Comparison of ENCODE assay signal across 23 cellular contexts in the genomic region with DNA sequence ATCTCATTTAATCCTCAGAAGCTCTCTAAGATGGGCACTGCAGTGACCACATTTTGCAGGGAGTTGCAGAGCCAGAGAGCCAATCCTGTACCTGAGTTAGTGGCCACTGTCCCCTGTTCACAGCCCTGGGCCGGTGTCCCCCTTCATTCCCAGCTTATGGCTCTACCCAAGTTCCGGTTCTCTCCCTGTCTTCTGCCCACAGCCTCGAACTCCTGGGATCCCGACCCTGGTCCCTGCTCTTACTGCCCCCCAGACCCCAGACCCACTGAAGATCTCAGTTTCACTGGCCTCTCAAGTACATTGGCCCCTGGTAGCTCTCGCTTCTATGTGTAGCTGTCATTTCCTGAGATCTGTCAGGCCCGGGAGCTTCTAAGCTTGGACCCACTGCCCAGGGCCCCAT. TPM values are rescaled to one million over a fixed set of nuclear protein-coding genes. Genes with fewer than 3 reads are reported as not detected.
DNase-seq lines count a peak whose midpoint lies in the region; ATAC-seq and TF ChIP-seq lines count a peak whose summit lies in the region.
"Had no signal": no experiment of that assay in that cellular context is flagged by ENCODE, and none has a peak within 500 bp of the region (broad histone marks: within the 10 kb centered on the region; RNA-seq: fewer than 3 reads in every experiment).

No MANE protein-coding gene starts in this region.

- POLR2A ChIA-PET in GM10248 (lab: Yijun Ruan, JAX) = no interaction called here

- H3K27me3 ChIP-seq in mesendoderm (ENCODE audit: insufficient read depth, low read length, poor library complexity) = no peaks in the 10 kb centered on the region
- H3K27me3 ChIP-seq in neuronal stem cell (ENCODE audit: control insufficient read depth in 3 of 3, insufficient read depth in 3 of 3, low read depth in 1 of 3, low read length in 3 of 3) = peaks cover 0 to 27% (median 0%) of the 10 kb centered on the region in 3 experiments

- H3K4ac ChIP-seq in mesendoderm (ENCODE audit: low read depth, low read length) (no peak overlapping the region), neuronal stem cell (ENCODE audit: low read length) (no peak overlapping the region)

- no peaks in the 10 kb centered on the region for H3K36me3 ChIP-seq in mesendoderm (ENCODE audit: control insufficient read depth, insufficient read depth, low read length)
- H3K36me3 ChIP-seq in neuronal stem cell (replicated peaks in 1 of 2; ENCODE audit: control insufficient read depth in 2 of 2, insufficient read depth in 2 of 2, low read length in 2 of 2) = no peaks in the 10 kb centered on the region

- H3K79me2 ChIP-seq in mesendoderm (ENCODE audit: control insufficient read depth, insufficient read depth, low read length) = no peaks in the 10 kb centered on the region

- DNase-seq in GM10248 (ENCODE audit: extremely low spot score) (peak; percentile 9), mesendoderm (no peak), neuronal stem cell (ENCODE audit: low spot score) (no peak), GOT3 (lab: John Stamatoyannopoulos, UW) (no peak), NCI-H1048 (lab: John Stamatoyannopoulos, UW) (no peak), cortex of kidney (lab: John Stamatoyannopoulos, UW) (no peak)
- no peak for DNase-seq in stimulated activated naive CD4-positive, alpha-beta T cell (lab: John Stamatoyannopoulos, UW)
- DNase-seq: ACHN; CD4-positive, alpha-beta T cell; DMS153; DMS79; GDM1; GM23248; HCEC 1CT; HFFc6; IMR-90 had no signal

- H4K91ac ChIP-seq in neuronal stem cell (ENCODE audit: low read depth, low read length, poor library complexity) = no peak overlapping the region

- no peak overlapping the region for H2BK15ac ChIP-seq in mesendoderm (replicated peaks; ENCODE audit: low read depth)
- H2BK15ac ChIP-seq in neuronal stem cell (ENCODE audit: low read length) = no peak overlapping the region

- CTCF ChIA-PET in GM10248 (lab: Yijun Ruan, JAX) = interaction anchor here (0.8 to 1.4 kb wide), 4 partner anchors 9 to 35 kb away, joined by 3 to 4 read pairs (median 3); no protein-coding TSS in a partner anchor

- no peaks in the 10 kb centered on the region for H3K4me1 Mint-ChIP-seq in activated T-helper 17 cell treated with anti-CD3 and anti-CD28 coated beads, Interleukin-2, amount 50 U/mL, for 72 hours

- no peak overlapping the region for H4K8ac ChIP-seq in mesendoderm (ENCODE audit: low read depth, low read length)
- no peak overlapping the region for H4K8ac ChIP-seq in neuronal stem cell (ENCODE audit: low read depth, low read length)

- H3K9me3 ChIP-seq in neuronal stem cell (replicated peaks in 1 of 2; ENCODE audit: control insufficient read depth in 2 of 2, insufficient read depth in 1 of 2, low read depth in 1 of 2, low read length in 2 of 2) = no peaks in the 10 kb centered on the region

- peak overlapping the region; percentile 17 for H3K14ac ChIP-seq in neuronal stem cell (ENCODE audit: low read length)

- H2BK5ac ChIP-seq in mesendoderm (ENCODE audit: low read length) (no peak overlapping the region), neuronal stem cell (ENCODE audit: low read length) (no peak overlapping the region)

- H3K4me3 Mint-ChIP-seq in activated T-helper 17 cell treated with anti-CD3 and anti-CD28 coated beads, Interleukin-2, amount 50 U/mL, for 72 hours = no peak overlapping the region
- H3K4me3 Mint-ChIP-seq: CD4-positive, alpha-beta T cell; HFFc6 had no signal

- H3K18ac ChIP-seq in mesendoderm (ENCODE audit: low read length) = no peak overlapping the region
- H3K18ac ChIP-seq in neuronal stem cell (ENCODE audit: low read length) = no peak overlapping the region

- peak overlapping the region; percentile 4 for H3K27ac Mint-ChIP-seq in activated T-helper 17 cell treated with anti-CD3 and anti-CD28 coated beads, Interleukin-2, amount 50 U/mL, for 72 hours
- H3K27ac Mint-ChIP-seq: CD4-positive, alpha-beta T cell; HFFc6 had no signal

- peak overlapping the region; percentile 15 for H3K56ac ChIP-seq in mesendoderm (ENCODE audit: low read length)

- no peaks in the 10 kb centered on the region for H3K9me3 Mint-ChIP-seq in activated T-helper 17 cell treated with anti-CD3 and anti-CD28 coated beads, Interleukin-2, amount 50 U/mL, for 72 hours
- H3K9me3 Mint-ChIP-seq: CD4-positive, alpha-beta T cell; HFFc6 had no signal

- no peak for TF ChIP-seq CTCF in GM10248 (IDR thresholded peaks at IDR 0.05; ENCODE audit: control extremely low read depth, extremely low read depth, low read depth, missing control alignments)

- no CpG with 5 or more reads among the region's 6 CpGs for WGBS in mesendoderm (ENCODE audit: extremely low coverage, insufficient coverage, low lambda C conversion rate)
- no CpG with 5 or more reads among the region's 6 CpGs for WGBS in neuronal stem cell (ENCODE audit: extremely low coverage in 2 of 2, insufficient read length in 2 of 2, insufficient replicate concordance in 1 of 2), 2 donors

- no peaks in the 10 kb centered on the region for H3K79me1 ChIP-seq in mesendoderm (ENCODE audit: low read length)
- H3K79me1 ChIP-seq in neuronal stem cell (ENCODE audit: low read depth, low read length) = no peaks in the 10 kb centered on the region

- no peak for ATAC-seq in activated T-helper 17 cell treated with anti-CD3 and anti-CD28 coated beads, Interleukin-2, amount 50 U/mL, for 72 hours (replicated peaks)
- ATAC-seq: GM12878, K562 had no signal

- H3K27ac ChIP-seq in mesendoderm (ENCODE audit: low read depth, low read length) = no peak overlapping the region
- no peak overlapping the region for H3K27ac ChIP-seq in neuronal stem cell (replicated peaks; ENCODE audit: low read length)
- H3K27ac ChIP-seq: C4-2B, GM23248 had no signal

- H2BK12ac ChIP-seq in neuronal stem cell (ENCODE audit: low read length) = no peak overlapping the region

- no peak overlapping the region for H3K4me2 ChIP-seq in mesendoderm (ENCODE audit: low read length)
- no peak overlapping the region for H3K4me2 ChIP-seq in neuronal stem cell (ENCODE audit: insufficient read depth, low read length, poor library complexity, severe bottlenecking)

- H3K36me3 Mint-ChIP-seq in activated T-helper 17 cell treated with anti-CD3 and anti-CD28 coated beads, Interleukin-2, amount 50 U/mL, for 72 hours (ENCODE audit: low read depth) = no peaks in the 10 kb centered on the region

- H3K23ac ChIP-seq in mesendoderm (ENCODE audit: low read length) = no peak overlapping the region
- no peak overlapping the region for H3K23ac ChIP-seq in neuronal stem cell (ENCODE audit: low read depth, low read length, poor library complexity)

- H3K4me3 ChIP-seq in mesendoderm (ENCODE audit: low read length) (no peak overlapping the region), neuronal stem cell (ENCODE audit: low read length in 2 of 2) (no peak overlapping the region)
- H3K4me3 ChIP-seq: GM12878, GM23248, K562 had no signal

- H2AK5ac ChIP-seq in mesendoderm (ENCODE audit: low read length) (no peak overlapping the region), neuronal stem cell (ENCODE audit: low read depth, low read length) (no peak overlapping the region)

- H2BK120ac ChIP-seq in mesendoderm (ENCODE audit: low read depth, low read length) (no peak overlapping the region), neuronal stem cell (ENCODE audit: low read depth, low read length) (no peak overlapping the region)

- H2AFZ ChIP-seq in neuronal stem cell (ENCODE audit: low read length) = no peak overlapping the region
- H2AFZ ChIP-seq: GM23248 had no signal

- H3K27me3 Mint-ChIP-seq in activated T-helper 17 cell treated with anti-CD3 and anti-CD28 coated beads, Interleukin-2, amount 50 U/mL, for 72 hours = peaks cover 22% of the 10 kb centered on the region
- H3K27me3 Mint-ChIP-seq: CD4-positive, alpha-beta T cell had no signal

- H4K5ac ChIP-seq in mesendoderm (ENCODE audit: low read length) = no peak overlapping the region

- no peak overlapping the region for H3K9ac ChIP-seq in mesendoderm (ENCODE audit: low read length)
- H3K9ac ChIP-seq in neuronal stem cell (ENCODE audit: low read depth, low read length, poor library complexity) = no peak overlapping the region
- H3K9ac ChIP-seq: GM23248 had no signal

- no peaks in the 10 kb centered on the region for H3K4me1 ChIP-seq in mesendoderm (ENCODE audit: control insufficient read depth, low read depth, low read length)
- H3K4me1 ChIP-seq in neuronal stem cell (ENCODE audit: control insufficient read depth in 2 of 2, insufficient read depth in 1 of 2, low read depth in 1 of 2, low read length in 2 of 2) = no peaks in the 10 kb centered on the region

RNA-seq across cellular contexts. Expression of a gene that starts 12.2 kb away (rescaled TPM):
- total RNA-seq in activated T-helper 17 cell treated with anti-CD3 and anti-CD28 coated beads, Interleukin-2, amount 50 U/mL, for 72 hours = not detected
- 0.04 TPM for polyA plus RNA-seq in mesendoderm (2013, experiment 1 of 2)
- not detected for polyA plus RNA-seq in mesendoderm (2013, experiment 2 of 2)
- polyA plus RNA-seq in neuronal stem cell (2013, experiment 1 of 2) = not detected
- 0.03 TPM for polyA plus RNA-seq in neuronal stem cell (2013, experiment 2 of 2)
- total RNA-seq: A172, Daoy, GM12878, GM23248, HFFc6, IMR-90, K562 had no signal
- polyA plus RNA-seq: BJ, GM12878, GM23248, IMR-90, K562 had no signal

RNA-seq across cellular contexts. Expression of a gene that starts 22.4 kb away (rescaled TPM):
- total RNA-seq in activated T-helper 17 cell treated with anti-CD3 and anti-CD28 coated beads, Interleukin-2, amount 50 U/mL, for 72 hours = not detected
- polyA plus RNA-seq in mesendoderm (2013, experiment 1 of 2) = not detected
- not detected for polyA plus RNA-seq in mesendoderm (2013, experiment 2 of 2)
- not detected for polyA plus RNA-seq in neuronal stem cell (2013, experiment 1 of 2)
- polyA plus RNA-seq in neuronal stem cell (2013, experiment 2 of 2) = not detected
- total RNA-seq: A172, Daoy, GM12878, GM23248, HFFc6, IMR-90 had no signal
- polyA plus RNA-seq: BJ, GM12878, GM23248, IMR-90 had no signal

RNA-seq across cellular contexts. Expression of a gene that starts 58.5 kb away (rescaled TPM):
- total RNA-seq in activated T-helper 17 cell treated with anti-CD3 and anti-CD28 coated beads, Interleukin-2, amount 50 U/mL, for 72 hours = 1 to 10 TPM in 1 of 2 donors, under 1 TPM in 1; 0.63 to 3.5 TPM
- polyA plus RNA-seq in mesendoderm (2013, experiment 1 of 2) = 0.06 TPM
- 0.03 TPM for polyA plus RNA-seq in mesendoderm (2013, experiment 2 of 2)
- 0.04 TPM for polyA plus RNA-seq in neuronal stem cell (2013, experiment 1 of 2)
- polyA plus RNA-seq in neuronal stem cell (2013, experiment 2 of 2) = 0.03 TPM
- total RNA-seq: A172, Daoy, GM23248, HFFc6, IMR-90, K562 had no signal
- polyA plus RNA-seq: BJ, IMR-90, K562 had no signal
